8 cellular contexts compared by ENCODE assay signal in genomic region chr5:61330879-61331406, GRCh38. TPM values are rescaled to one million over a fixed set of nuclear protein-coding genes. Genes with fewer than 3 reads are reported as not detected.
A peak's percentile ranks its signal among the peaks of the same experiment; 100 is the strongest.
DNase-seq lines count a peak whose midpoint lies in the region; ATAC-seq and TF ChIP-seq lines count a peak whose summit lies in the region.

No MANE protein-coding gene starts in this region.

- H3K27me3 Mint-ChIP-seq in IgD-negative memory B cell (peaks cover 5% of the 10 kb centered on the region), progenitor cell of endocrine pancreas (peaks cover 21% of the 10 kb centered on the region)

- H3K9me3 Mint-ChIP-seq in IgD-negative memory B cell (no peaks in the 10 kb centered on the region), progenitor cell of endocrine pancreas (ENCODE audit: low read depth) (no peaks in the 10 kb centered on the region)

- H3K27ac Mint-ChIP-seq in IgD-negative memory B cell (peak overlapping the region; percentile 74 to 97 (median 92)), progenitor cell of endocrine pancreas (peak overlapping the region; percentile 81)

- H3K4me3 Mint-ChIP-seq in IgD-negative memory B cell (peak overlapping the region; percentile 88 to 98 (median 95)), progenitor cell of endocrine pancreas (ENCODE audit: low read depth) (peak overlapping the region; percentile 93)

- H3K36me3 Mint-ChIP-seq in IgD-negative memory B cell (peaks cover 5% of the 10 kb centered on the region), progenitor cell of endocrine pancreas (ENCODE audit: insufficient read depth) (no peaks in the 10 kb centered on the region)

- peak; percentile 56 for TF ChIP-seq CTCF in progenitor cell of endocrine pancreas (IDR thresholded peaks at IDR 0.05; ENCODE audit: unreplicated experiment)

- intact Hi-C loops in left ventricle myocardium superior (cut with micrococcal nuclease), result loop anchor here (10.0 kb wide), 1 partner anchor 166 kb away; the partner anchor contains the start of gene SMIM15

- DNase-seq in EL (peak; percentile 77), T follicular helper cell (ENCODE audit: low read depth) (peak; percentile 60), amygdala (lab: John Stamatoyannopoulos, UW) (peak in 46 of 56 donors; percentile 12 to 84 (median 64)), left ventricle myocardium superior (peak; percentile 89), progenitor cell of endocrine pancreas (ENCODE audit: low spot score, unreplicated experiment) (peak; percentile 79), COLO829 (ENCODE audit: low spot score) (no peak)

- peak; percentile 23 for ATAC-seq in GM21576 (IDR thresholded peaks at IDR 0.05; ENCODE audit: unreplicated experiment)
- peak; percentile 68 for ATAC-seq in left ventricle myocardium superior

- peaks cover 35 to 42% (median 36%) of the 10 kb centered on the region in 3 donors for H3K4me1 Mint-ChIP-seq in IgD-negative memory B cell
- H3K4me1 Mint-ChIP-seq in progenitor cell of endocrine pancreas (ENCODE audit: low read depth), result peaks cover 32% of the 10 kb centered on the region

RNA-seq across cellular contexts. Expression of gene ZSWIM6, which starts 1.1 kb away (rescaled TPM):
- 0.60 TPM for polyA plus RNA-seq in IgD-negative memory B cell
- total RNA-seq in left ventricle myocardium superior (8.0 TPM), progenitor cell of endocrine pancreas (33.4 and 35.2 TPM in 2 replicates)
